Comparison of ENCODE assay signal across 14 cellular contexts in the genomic region with DNA sequence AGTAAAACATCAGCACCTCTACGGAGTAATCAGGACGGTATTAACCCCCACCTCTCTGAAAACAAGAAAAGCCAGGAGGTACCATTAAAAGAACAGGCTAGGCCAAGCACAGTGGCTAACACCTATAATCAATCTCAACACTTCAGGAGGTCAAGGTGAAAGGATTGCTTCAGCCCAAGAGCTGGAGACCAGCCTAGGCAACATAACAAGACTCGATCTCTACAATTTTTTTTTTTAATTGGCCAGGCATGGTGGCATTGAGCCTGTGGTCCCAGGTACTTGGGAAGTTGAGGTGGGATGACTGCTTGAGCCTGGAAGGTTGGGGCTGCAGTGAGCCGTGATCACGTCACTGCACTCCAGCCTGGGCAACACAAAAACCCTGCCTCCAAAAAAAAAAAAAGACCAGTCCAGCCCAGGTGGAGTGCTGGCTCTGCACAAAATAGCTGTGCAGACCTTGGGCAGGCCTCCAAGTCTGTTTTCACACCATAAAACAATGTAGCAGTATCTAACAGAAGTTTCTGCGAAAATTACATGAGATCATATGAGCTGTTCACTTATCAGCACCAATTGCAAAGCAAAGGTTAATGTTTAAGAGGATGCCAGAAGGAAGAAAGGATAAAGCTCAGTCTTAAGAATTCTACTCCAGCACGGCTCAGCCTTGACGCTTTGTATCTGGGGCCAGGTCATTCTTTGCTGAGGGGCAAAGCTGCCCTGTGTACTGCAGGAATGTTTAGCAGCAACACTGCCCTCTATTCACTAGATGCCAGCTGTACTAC. TPM values are rescaled to one million over a fixed set of nuclear protein-coding genes. Genes with fewer than 3 reads are reported as not detected.
DNase-seq lines count a peak whose midpoint lies in the region; ATAC-seq and TF ChIP-seq lines count a peak whose summit lies in the region.
"Had no signal": no experiment of that assay in that cellular context is flagged by ENCODE, and none has a peak within 500 bp of the region (broad histone marks: within the 10 kb centered on the region; RNA-seq: fewer than 3 reads in every experiment).

No MANE protein-coding gene starts in this region.

- no peak overlapping the region for H3K14ac ChIP-seq in mesenchymal stem cell (ENCODE audit: low read length in 2 of 2)

- H4K20me1 ChIP-seq in SK-N-SH (ENCODE audit: insufficient read depth) = 0 out of 2 replicates have a peak, but pooled peaks cover 4% of the 10 kb centered on the region

- H3K79me2 ChIP-seq in SK-N-SH (ENCODE audit: insufficient read depth) = peaks cover 66% of the 10 kb centered on the region

- peaks cover 2% of the 10 kb centered on the region for H3K36me3 Mint-ChIP-seq in CD8-positive, alpha-beta T cell
- no peaks in the 10 kb centered on the region for H3K36me3 Mint-ChIP-seq in activated CD4-positive, alpha-beta T cell treated with anti-CD3 and anti-CD28 coated beads, Interleukin-2, amount 10 ng/mL, durations not matched to agents 7 days and 5 days (ENCODE audit: low read depth)

- CTCF ChIA-PET in SK-N-SH (lab: Yijun Ruan, JAX) = interaction anchor here (1.2 kb wide), 1 partner anchor 10 kb away, joined by 4 read pairs; no protein-coding TSS in a partner anchor
- CTCF ChIA-PET in CD8-positive, alpha-beta T cell (lab: Charles Lee) = no interaction called here
- CTCF ChIA-PET in activated CD4-positive, alpha-beta T cell treated with anti-CD3 and anti-CD28 coated beads, Interleukin-2, amount 10 ng/mL, durations not matched to agents 7 days and 5 days (lab: Charles Lee) = interaction anchor here (0.6 kb wide), 1 partner anchor 27 kb away, joined by 3 read pairs; no protein-coding TSS in a partner anchor

- H2BK5ac ChIP-seq in mesenchymal stem cell (ENCODE audit: low read depth, low read length, poor library complexity, severe bottlenecking) = no peak overlapping the region

- H4K91ac ChIP-seq in mesenchymal stem cell (ENCODE audit: low read length) = no peak overlapping the region

- H2AK5ac ChIP-seq in mesenchymal stem cell (ENCODE audit: low read length, severe bottlenecking) = peak overlapping the region; percentile 85

- peaks cover 0 to 15% of the 10 kb centered on the region in 2 experiments for H3K36me3 ChIP-seq in SK-N-SH (replicated peaks in 1 of 2; ENCODE audit: control insufficient read depth in 1 of 2, insufficient read depth in 2 of 2, low read length in 1 of 2)
- no peaks in the 10 kb centered on the region for H3K36me3 ChIP-seq in duodenal mucosa (ENCODE audit: control insufficient read depth in 1 of 2, insufficient read depth in 2 of 2, low read length in 2 of 2)
- H3K36me3 ChIP-seq in mesenchymal stem cell (ENCODE audit: control insufficient read depth in 1 of 2, insufficient read depth in 2 of 2, low read depth in 1 of 2, low read length in 2 of 2) = no peaks in the 10 kb centered on the region
- H3K36me3 ChIP-seq in tibial nerve = peaks cover 0 to 5% (median 0%) of the 10 kb centered on the region in 3 donors
- no peaks in the 10 kb centered on the region for H3K36me3 ChIP-seq in CD8-positive, alpha-beta T cell (ENCODE audit: insufficient read depth, low read length)
- H3K36me3 ChIP-seq: brain microvascular endothelial cell had no signal

- H3K27me3 ChIP-seq in SK-N-SH (ENCODE audit: insufficient read depth) (no peaks in the 10 kb centered on the region), duodenal mucosa (ENCODE audit: control insufficient read depth in 1 of 2, insufficient read depth in 2 of 2, low read length in 2 of 2) (no peaks in the 10 kb centered on the region), mesenchymal stem cell (ENCODE audit: control insufficient read depth in 1 of 2, insufficient read depth in 1 of 2, low read length in 2 of 2) (no peaks in the 10 kb centered on the region), tibial nerve (no peaks in the 10 kb centered on the region)
- H3K27me3 ChIP-seq in CD8-positive, alpha-beta T cell (ENCODE audit: insufficient read depth, low read length) = no peaks in the 10 kb centered on the region
- H3K27me3 ChIP-seq: brain microvascular endothelial cell had no signal

- no peaks in the 10 kb centered on the region for H3K9me3 ChIP-seq in SK-N-SH
- no peaks in the 10 kb centered on the region for H3K9me3 ChIP-seq in duodenal mucosa (ENCODE audit: control insufficient read depth in 1 of 2, low read length in 2 of 2)
- no peaks in the 10 kb centered on the region for H3K9me3 ChIP-seq in mesenchymal stem cell (ENCODE audit: control insufficient read depth, low read length)
- H3K9me3 ChIP-seq in tibial nerve = no peaks in the 10 kb centered on the region
- no peaks in the 10 kb centered on the region for H3K9me3 ChIP-seq in CD8-positive, alpha-beta T cell (ENCODE audit: low read length)

- TF ChIP-seq CTCF in SK-N-SH (IDR thresholded peaks at IDR 0.05) = no peak
- TF ChIP-seq CTCF in tibial nerve (IDR thresholded peaks at IDR 0.05) = no peak
- TF ChIP-seq CTCF in CD8-positive, alpha-beta T cell (IDR thresholded peaks at IDR 0.05) = no peak

- no peak overlapping the region for H3K27ac Mint-ChIP-seq in CD8-positive, alpha-beta T cell
- H3K27ac Mint-ChIP-seq in activated CD4-positive, alpha-beta T cell treated with anti-CD3 and anti-CD28 coated beads, Interleukin-2, amount 10 ng/mL, durations not matched to agents 7 days and 5 days = no peak overlapping the region
- H3K27ac Mint-ChIP-seq: memory B cell had no signal

- DNase-seq in SK-N-SH (no peak), mesenchymal stem cell (no peak), tibial nerve (ENCODE audit: low spot score in 2 of 2) (no peak)
- no peak for DNase-seq in activated naive CD4-positive, alpha-beta T cell treated with anti-CD3 and anti-CD28 coated beads, Interleukin-2, amount 50 U/mL, for 16 hours
- no peak for DNase-seq in CD8-positive, alpha-beta T cell
- no peak for DNase-seq in activated CD4-positive, alpha-beta T cell treated with anti-CD3 and anti-CD28 coated beads, Interleukin-2, amount 10 ng/mL, durations not matched to agents 7 days and 5 days
- DNase-seq: activated T-cell treated with anti-CD3 and anti-CD28 coated beads, Interleukin-2, amount 50 U/mL, for 1 hour; brain microvascular endothelial cell; EL; stimulated activated CD8-positive, alpha-beta memory T cell treated with anti-CD3 and anti-CD28 coated beads, Interleukin-4, amount 100 ng/mL, for 48 hours had no signal

- WGBS in SK-N-SH (ENCODE audit: low lambda C conversion rate) = 82% methylated on average over 8 of the region's 8 CpGs
- WGBS in mesenchymal stem cell = 91% methylated on average over 8 of the region's 8 CpGs
- 48% methylated on average over 8 of the region's 8 CpGs for WGBS in tibial nerve, 2 donors

- H3K4me3 ChIP-seq in SK-N-SH (ENCODE audit: low read depth in 2 of 2, low read length in 1 of 2) (no peak overlapping the region), duodenal mucosa (ENCODE audit: low read depth in 1 of 2, low read length in 2 of 2) (peak overlapping the region; percentile 20 to 40), mesenchymal stem cell (ENCODE audit: insufficient read depth in 1 of 2, low read depth in 1 of 2, low read length in 2 of 2) (no peak overlapping the region), tibial nerve (no peak overlapping the region)
- no peak overlapping the region for H3K4me3 ChIP-seq in CD8-positive, alpha-beta T cell (ENCODE audit: low read depth, low read length)
- H3K4me3 ChIP-seq: smooth muscle cell had no signal

- no peaks in the 10 kb centered on the region for H3K9me3 Mint-ChIP-seq in CD8-positive, alpha-beta T cell
- H3K9me3 Mint-ChIP-seq in activated CD4-positive, alpha-beta T cell treated with anti-CD3 and anti-CD28 coated beads, Interleukin-2, amount 10 ng/mL, durations not matched to agents 7 days and 5 days = no peaks in the 10 kb centered on the region
- H3K9me3 Mint-ChIP-seq: memory B cell had no signal

- no peak overlapping the region for H2BK15ac ChIP-seq in mesenchymal stem cell (ENCODE audit: low read depth, poor library complexity, severe bottlenecking)

- H3K27ac ChIP-seq in SK-N-SH (ENCODE audit: low read depth in 2 of 2, low read length in 1 of 2) (no peak overlapping the region), duodenal mucosa (ENCODE audit: low read depth, low read length) (peak overlapping the region; percentile 85), mesenchymal stem cell (ENCODE audit: low read length, poor library complexity, severe bottlenecking) (peak overlapping the region; percentile 85), tibial nerve (peak overlapping the region in 3 of 4 donors; percentile 1 to 47 (median 37))
- no peak overlapping the region for H3K27ac ChIP-seq in CD8-positive, alpha-beta T cell (ENCODE audit: low read depth, low read length)
- H3K27ac ChIP-seq: brain microvascular endothelial cell had no signal

- no peak overlapping the region for H3K23ac ChIP-seq in mesenchymal stem cell (ENCODE audit: low read length in 2 of 2)

- H3K4ac ChIP-seq in mesenchymal stem cell (ENCODE audit: low read depth in 1 of 2, low read length in 2 of 2) = no peak overlapping the region

- ATAC-seq in SK-N-SH treated with all-trans-retinoic acid at 6 μM for 48 hours = peak; percentile 40; the same call in 1 of the 3 replicates
- no peak for ATAC-seq in CD8-positive, alpha-beta T cell

- intact Hi-C loops in CD8-positive, alpha-beta T cell (cut with DNase I, micrococcal nuclease) = no loop called here

- no peak overlapping the region for H3K9ac ChIP-seq in SK-N-SH
- peak overlapping the region; percentile 55 to 58 for H3K9ac ChIP-seq in duodenal mucosa (ENCODE audit: low read depth in 1 of 2, low read length in 2 of 2)
- no peak overlapping the region for H3K9ac ChIP-seq in mesenchymal stem cell (ENCODE audit: low read length)

- H3K9me2 ChIP-seq in SK-N-SH = no peaks in the 10 kb centered on the region

- TF ChIP-seq POLR2A in tibial nerve (IDR thresholded peaks at IDR 0.05) = no peak

- TF ChIP-seq EP300 in SK-N-SH (IDR thresholded peaks at IDR 0.05; ENCODE audit: borderline replicate concordance in 1 of 2, low read depth in 1 of 2, low read length in 1 of 2) = no peak
- TF ChIP-seq EP300 in tibial nerve (IDR thresholded peaks at IDR 0.05) = no peak

- H3K4me1 Mint-ChIP-seq in CD8-positive, alpha-beta T cell (ENCODE audit: low read depth) = peaks cover 2% of the 10 kb centered on the region
- no peaks in the 10 kb centered on the region for H3K4me1 Mint-ChIP-seq in activated CD4-positive, alpha-beta T cell treated with anti-CD3 and anti-CD28 coated beads, Interleukin-2, amount 10 ng/mL, durations not matched to agents 7 days and 5 days

- H2BK120ac ChIP-seq in mesenchymal stem cell (ENCODE audit: low read depth, low read length) = no peak overlapping the region

- no peaks in the 10 kb centered on the region for H3K27me3 Mint-ChIP-seq in CD8-positive, alpha-beta T cell (ENCODE audit: low read depth)
- no peaks in the 10 kb centered on the region for H3K27me3 Mint-ChIP-seq in activated CD4-positive, alpha-beta T cell treated with anti-CD3 and anti-CD28 coated beads, Interleukin-2, amount 10 ng/mL, durations not matched to agents 7 days and 5 days
- H3K27me3 Mint-ChIP-seq: memory B cell had no signal

- H3K4me1 ChIP-seq in SK-N-SH (ENCODE audit: control insufficient read depth in 1 of 2, insufficient read depth in 2 of 2, low read depth in 1 of 2, low read length in 1 of 2) (peaks cover 0 to 3% of the 10 kb centered on the region in 2 experiments; a peak in 1 of 4 replicates), duodenal mucosa (ENCODE audit: control insufficient read depth in 1 of 2, insufficient read depth in 2 of 2, low read length in 2 of 2) (peaks cover 23 to 29% of the 10 kb centered on the region in 2 donors), mesenchymal stem cell (ENCODE audit: control insufficient read depth, insufficient read depth, low read depth, low read length) (peaks cover 9% of the 10 kb centered on the region), tibial nerve (peaks cover 0 to 26% (median 0%) of the 10 kb centered on the region in 4 donors)
- H3K4me1 ChIP-seq in CD8-positive, alpha-beta T cell (ENCODE audit: insufficient read depth, low read length) = no peaks in the 10 kb centered on the region

- no peak overlapping the region for H3K4me2 ChIP-seq in SK-N-SH
- H3K4me2 ChIP-seq in mesenchymal stem cell (ENCODE audit: low read length, poor library complexity, severe bottlenecking) = peak overlapping the region; percentile 34
- H3K4me2 ChIP-seq: smooth muscle cell had no signal

- no peak for TF ChIP-seq RAD21 in SK-N-SH (IDR thresholded peaks at IDR 0.05; ENCODE audit: low read length)

- H2AFZ ChIP-seq in SK-N-SH (ENCODE audit: low read depth) (no peak overlapping the region), mesenchymal stem cell (ENCODE audit: low read depth, low read length) (no peak overlapping the region)

- POLR2A ChIA-PET in SK-N-SH (lab: Yijun Ruan, JAX) = no interaction called here
- POLR2A ChIA-PET in CD8-positive, alpha-beta T cell (lab: Charles Lee) = no interaction called here
- POLR2A ChIA-PET in activated CD4-positive, alpha-beta T cell treated with anti-CD3 and anti-CD28 coated beads, Interleukin-2, amount 10 ng/mL, durations not matched to agents 7 days and 5 days (lab: Charles Lee) = no interaction called here

- H3F3A ChIP-seq in SK-N-SH (replicated peaks; ENCODE audit: insufficient read depth) = no peaks in the 10 kb centered on the region

- peak overlapping the region in 1 of 2 experiments; percentile 21 for H3K18ac ChIP-seq in mesenchymal stem cell (ENCODE audit: low read depth in 1 of 2, low read length in 2 of 2)

- no peak overlapping the region for H3K4me3 Mint-ChIP-seq in CD8-positive, alpha-beta T cell
- no peak overlapping the region for H3K4me3 Mint-ChIP-seq in activated CD4-positive, alpha-beta T cell treated with anti-CD3 and anti-CD28 coated beads, Interleukin-2, amount 10 ng/mL, durations not matched to agents 7 days and 5 days
- H3K4me3 Mint-ChIP-seq: memory B cell had no signal

- peaks cover 27% of the 10 kb centered on the region for H3K79me1 ChIP-seq in mesenchymal stem cell (replicated peaks; ENCODE audit: low read length, poor library complexity, severe bottlenecking)

- H2BK12ac ChIP-seq in mesenchymal stem cell (ENCODE audit: low read length in 2 of 2) = no peak overlapping the region

- no peak overlapping the region for H4K8ac ChIP-seq in mesenchymal stem cell (ENCODE audit: low read length)

RNA-seq across cellular contexts. Expression of a gene that starts 14.8 kb away (rescaled TPM):
- 12.3 and 13.7 TPM in 2 replicates for polyA plus RNA-seq in SK-N-SH (2012; rRNA removed)
- 7.4 and 8.5 TPM in 2 replicates for polyA plus RNA-seq in SK-N-SH (2012; cell fraction: cytosol; rRNA removed)
- polyA plus RNA-seq in SK-N-SH (2012; cell fraction: nucleus; rRNA removed) = 69.3 and 80.7 TPM in 2 replicates
- polyA plus RNA-seq in mesenchymal stem cell (2013, experiment 1 of 2) = 22.7 TPM
- polyA plus RNA-seq in mesenchymal stem cell (2013, experiment 2 of 2) = 22.9 TPM
- 10 to 100 TPM; 53.7 to 83.9 (median 78.0) TPM for total RNA-seq in tibial nerve
- total RNA-seq in CD8-positive, alpha-beta T cell = 10 to 100 TPM; 50.2 to 54.6 TPM
- total RNA-seq in activated CD4-positive, alpha-beta T cell treated with anti-CD3 and anti-CD28 coated beads, Interleukin-2, amount 10 ng/mL, durations not matched to agents 7 days and 5 days = 1 to 10 TPM; 4.5 to 6.3 TPM

Comparison
In these comparisons a context has a peak if more than half of its experiments do, and no peak if none do; other contexts are left out.
1. H3K27ac ChIP-seq: peak in duodenal mucosa (single experiment), mesenchymal stem cell (single experiment) and tibial nerve (3 of 4); none in SK-N-SH (0 of 2) and CD8-positive, alpha-beta T cell (single experiment).
2. H3K4me3 ChIP-seq: peak in duodenal mucosa (2 of 2); none in SK-N-SH (0 of 2), mesenchymal stem cell (0 of 2), tibial nerve (0 of 4) and CD8-positive, alpha-beta T cell (single experiment).
3. H3K9ac ChIP-seq: peak in duodenal mucosa (2 of 2); none in SK-N-SH (single experiment) and mesenchymal stem cell (single experiment).
4. RNA of a gene that starts 14.8 kb away (total RNA-seq): 53.7 to 83.9 TPM in tibial nerve and 50.2 to 54.6 TPM in CD8-positive, alpha-beta T cell; 4.5 to 6.3 TPM in activated CD4-positive, alpha-beta T cell treated with anti-CD3 and anti-CD28 coated beads, Interleukin-2, amount 10 ng/mL, durations not matched to agents 7 days and 5 days; every median in the first group is over 4 times any median in the second.